In the genomic region with DNA sequence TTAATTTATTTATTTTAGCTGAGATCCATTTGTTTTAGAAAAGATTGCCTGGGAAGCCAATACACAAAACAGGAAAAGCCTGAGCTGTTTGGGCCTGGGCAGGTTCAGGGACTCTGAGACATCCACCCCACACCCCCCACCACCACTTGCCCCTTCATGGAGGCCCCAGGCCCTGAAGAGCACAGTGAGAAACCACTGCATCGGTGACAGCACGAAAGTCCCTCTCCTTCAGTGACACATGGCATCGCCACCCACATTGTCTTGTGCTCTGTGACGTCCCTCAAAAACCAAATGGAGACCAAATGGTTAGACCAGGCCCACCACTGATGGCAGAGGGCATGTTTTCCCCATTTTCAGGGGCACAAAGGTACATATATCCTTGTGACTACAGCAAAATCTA, we compare ENCODE assay signal across 8 cellular contexts.
"Had no signal": no experiment of that assay in that cellular context is flagged by ENCODE, and none has a peak within 500 bp of the region (broad histone marks: within the 10 kb centered on the region; RNA-seq: fewer than 3 reads in every experiment).

No MANE protein-coding gene starts in this region.

- ATAC-seq: HepG2, K562 had no signal

- DNase-seq: IMR-90, KBM-7, KG1 had no signal

- H3K27ac ChIP-seq: HL-60, KMS-11 had no signal

- H3K4me2 ChIP-seq: KMS-11 had no signal

- H3K9ac ChIP-seq: KMS-11 had no signal

- H3K4me3 ChIP-seq: K562 had no signal

- FAIRE-seq: HepG2, HTR-8/SVneo, K562 had no signal
